9 cellular contexts compared by ENCODE assay signal in the genomic region with DNA sequence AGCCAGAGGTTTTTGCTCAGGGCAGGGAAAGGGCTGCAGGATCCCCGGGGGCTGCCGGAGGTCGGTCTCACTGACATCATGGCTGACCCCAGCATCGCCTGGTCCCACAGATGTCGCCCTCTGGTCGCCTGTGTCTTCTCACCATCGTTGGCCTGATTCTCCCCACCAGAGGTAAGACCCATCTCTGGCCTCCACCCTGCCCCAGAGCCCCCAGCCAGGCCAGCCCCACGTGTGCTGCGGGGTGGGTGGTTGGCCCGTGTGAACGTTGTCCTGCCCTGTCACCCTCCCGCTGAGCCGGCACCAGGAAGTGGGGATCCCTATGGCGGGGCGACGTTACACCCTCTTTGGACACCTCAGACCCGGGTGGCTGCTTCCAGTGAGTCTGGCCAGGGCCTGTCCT. TPM values are rescaled to one million over a fixed set of nuclear protein-coding genes. Genes with fewer than 3 reads are reported as not detected.
DNase-seq lines count a peak whose midpoint lies in the region; ATAC-seq and TF ChIP-seq lines count a peak whose summit lies in the region.
"Had no signal": no experiment of that assay in that cellular context is flagged by ENCODE, and none has a peak within 500 bp of the region (broad histone marks: within the 10 kb centered on the region; RNA-seq: fewer than 3 reads in every experiment).

No MANE protein-coding gene starts in this region.

- peaks cover 30% of the 10 kb centered on the region for H3K79me2 ChIP-seq in SU-DHL-6 (ENCODE audit: insufficient read depth, low read length)

- H3K9me2 ChIP-seq in SU-DHL-6 (replicated peaks; ENCODE audit: insufficient read depth, low read length), result no peaks in the 10 kb centered on the region

- H3F3A ChIP-seq in SU-DHL-6 (ENCODE audit: insufficient read depth), result no peaks in the 10 kb centered on the region

- H3K27me3 ChIP-seq in SU-DHL-6 (ENCODE audit: low read length), result no peaks in the 10 kb centered on the region
- no peaks in the 10 kb centered on the region for H3K27me3 ChIP-seq in endocrine pancreas (ENCODE audit: control insufficient read depth, insufficient read depth, low read length)
- no peaks in the 10 kb centered on the region for H3K27me3 ChIP-seq in ovary

- H3K36me3 ChIP-seq in SU-DHL-6 (ENCODE audit: low read length) (peaks cover 13% of the 10 kb centered on the region), endocrine pancreas (ENCODE audit: control insufficient read depth, insufficient read depth, low read length) (no peaks in the 10 kb centered on the region), ovary (no peaks in the 10 kb centered on the region)

- peak overlapping the region; percentile 69 for H3K27ac ChIP-seq in SU-DHL-6 (ENCODE audit: low read depth, low read length)
- H3K27ac ChIP-seq in ovary, result no peak overlapping the region

- no peak for DNase-seq in ovary
- no peak for DNase-seq in retina
- no peak for DNase-seq in anterior cingulate cortex (lab: John Stamatoyannopoulos, UW)
- DNase-seq in DMS79 (lab: John Stamatoyannopoulos, UW), result no peak
- DNase-seq in occipital lobe (lab: John Stamatoyannopoulos, UW), result no peak

- peak overlapping the region; percentile 93 for H3K9ac ChIP-seq in SU-DHL-6 (ENCODE audit: low read length)
- peak overlapping the region; percentile 56 for H3K9ac ChIP-seq in endocrine pancreas (ENCODE audit: control insufficient read depth, insufficient read depth, low read length)

- H3K9me3 ChIP-seq in SU-DHL-6 (ENCODE audit: insufficient read depth, low read length) (no peaks in the 10 kb centered on the region), endocrine pancreas (ENCODE audit: control insufficient read depth, low read length) (no peaks in the 10 kb centered on the region), ovary (no peaks in the 10 kb centered on the region)

- TF ChIP-seq CTCF in SU-DHL-6 (IDR thresholded peaks at IDR 0.05; ENCODE audit: insufficient read depth, low read length, poor library complexity, severe bottlenecking), result no peak
- no peak for TF ChIP-seq CTCF in ovary (IDR thresholded peaks at IDR 0.05)

- H4K20me1 ChIP-seq in SU-DHL-6 (ENCODE audit: low read depth, low read length), result no peaks in the 10 kb centered on the region

- TF ChIP-seq EP300 in ovary (IDR thresholded peaks at IDR 0.05), result no peak

- H3K4me1 ChIP-seq in endocrine pancreas (ENCODE audit: control insufficient read depth, insufficient read depth, low read length), result no peaks in the 10 kb centered on the region
- no peaks in the 10 kb centered on the region for H3K4me1 ChIP-seq in ovary (ENCODE audit: insufficient read depth)

- peak; percentile 34 for ATAC-seq in GM18867 (IDR thresholded peaks at IDR 0.05; ENCODE audit: unreplicated experiment)

- H3K4me3 ChIP-seq in SU-DHL-6 (ENCODE audit: insufficient read depth, low read length, poor library complexity, severe bottlenecking) (peak overlapping the region; percentile 93), endocrine pancreas (ENCODE audit: control insufficient read depth, insufficient read depth, low read length) (no peak overlapping the region), ovary (peak overlapping the region; percentile 46)

- peak overlapping the region; percentile 64 for H3K4me2 ChIP-seq in SU-DHL-6 (ENCODE audit: low read depth, low read length, poor library complexity, severe bottlenecking)

- WGBS in ovary, 3 donors, result 26 to 35% (median 33%) methylated on average over 15 to 17 of the region's 17 CpGs

- peak overlapping the region; percentile 82 for H2AFZ ChIP-seq in SU-DHL-6 (ENCODE audit: low read depth, low read length, severe bottlenecking)

- TF ChIP-seq POLR2A in ovary (IDR thresholded peaks at IDR 0.05), result no peak

- intact Hi-C loops in ovary (cut with DNase I), result no loop called here

RNA-seq across cellular contexts. Expression of a gene that starts 0.9 kb away (rescaled TPM):
- total RNA-seq in ovary, result 10 to 100 TPM in 6 of 7 donors, 1 to 10 TPM in 1; 8.2 to 37.1 (median 17.9) TPM
- polyA plus RNA-seq in ovary, result 10 to 100 TPM; 31.2 to 79.3 TPM
- not detected for total RNA-seq in occipital lobe

RNA-seq across cellular contexts. Expression of a gene that starts 12.4 kb away (rescaled TPM):
- total RNA-seq in ovary, result 1 to 10 TPM in 3 of 7 donors, under 1 TPM in 3, not detected in 1; 0.30 to 2.8 (median 1.0) TPM
- under 1 TPM in 1 of 2 donors, not detected in 1; 0.38 TPM for polyA plus RNA-seq in ovary
- 24.0 TPM for total RNA-seq in occipital lobe
- total RNA-seq: NCI-H460 had no signal

RNA-seq across cellular contexts. Expression of a gene that starts 16.8 kb away (rescaled TPM):
- total RNA-seq in ovary (100 to 1,000 TPM in 3 of 7 donors, 10 to 100 TPM in 4; 26.7 to 204 (median 95.8) TPM), occipital lobe (not detected)
- polyA plus RNA-seq in ovary, result 100 to 1,000 TPM in 1 of 2 donors, 10 to 100 TPM in 1; 88.5 to 134 TPM
- total RNA-seq: NCI-H460 had no signal

RNA-seq across cellular contexts. Expression of a gene that starts 20.6 kb away (rescaled TPM):
- total RNA-seq in ovary (1 to 10 TPM; 1.9 to 7.5 (median 3.8) TPM), occipital lobe (14.2 TPM)
- 10 to 100 TPM; 11.9 to 13.3 TPM for polyA plus RNA-seq in ovary

RNA-seq across cellular contexts. Expression of a gene that starts 39.8 kb away (rescaled TPM):
- total RNA-seq in ovary, result 10 to 100 TPM in 1 of 7 donors, 1 to 10 TPM in 4, under 1 TPM in 1, not detected in 1; 0.25 to 33.2 (median 4.1) TPM
- polyA plus RNA-seq in ovary, result under 1 TPM in 1 of 2 donors, not detected in 1; 0.23 TPM
- total RNA-seq in occipital lobe, result not detected
- total RNA-seq: NCI-H460 had no signal

Comparison
In these comparisons a context has a peak if more than half of its experiments do, and no peak if none do; other contexts are left out.
1. RNA of a gene that starts 16.8 kb away (total RNA-seq): 26.7 to 204 TPM in ovary; not detected in occipital lobe (single experiment); every median in the first group is over 10 times any median in the second.